In genomic region chr2:176056411-176056810, GRCh38 we compare ENCODE assay signal across 18 cellular contexts. TPM values are rescaled to one million over a fixed set of nuclear protein-coding genes. Genes with fewer than 3 reads are reported as not detected.
DNase-seq lines count a peak whose midpoint lies in the region; ATAC-seq lines count a peak whose summit lies in the region.
"Had no signal": no experiment of that assay in that cellular context is flagged by ENCODE, and none has a peak within 500 bp of the region (broad histone marks: within the 10 kb centered on the region; RNA-seq: fewer than 3 reads in every experiment).

No MANE protein-coding gene starts in this region.

- peak; percentile 89 for DNase-seq in DMS53 treated with DMSO at 0.1 percent for 48 hours (lab: John Stamatoyannopoulos, UW; ENCODE audit: unreplicated experiment)
- DNase-seq in NCI-H1417 treated with DMSO at 0.1 percent for 48 hours (lab: John Stamatoyannopoulos, UW), result peak; percentile 22
- DNase-seq in NCI-H2196 treated with DMSO at 0.1 percent for 48 hours (lab: John Stamatoyannopoulos, UW; ENCODE audit: unreplicated experiment), result peak; percentile 64
- peak; percentile 37 to 70 for DNase-seq in SHP77 (lab: John Stamatoyannopoulos, UW)
- DNase-seq in stimulated activated CD4-positive, alpha-beta T cell treated with anti-CD3 and anti-CD28 coated beads, Interleukin-4, amount 100 ng/mL, for 4 hours, result no peak
- DNase-seq: activated T-cell treated with anti-CD3 and anti-CD28 coated beads for 4 hours; Caco-2; left ventricle myocardium superior; occipital lobe; stimulated activated CD4-positive, alpha-beta T cell treated with anti-CD3 and anti-CD28 coated beads, Interleukin-4, amount 100 ng/mL, for 1 hour; T1000; testis had no signal

- ATAC-seq in esophagus mucosa, result no peak
- ATAC-seq in HG03097 (IDR thresholded peaks at IDR 0.05; ENCODE audit: low FRiP score, unreplicated experiment), result no peak
- no peak for ATAC-seq in HG03196 (IDR thresholded peaks at IDR 0.05; ENCODE audit: unreplicated experiment)
- ATAC-seq: gastroesophageal sphincter, left ventricle myocardium superior had no signal

RNA-seq across cellular contexts. Expression of gene EVX2, which starts 27.4 kb away (rescaled TPM):
- total RNA-seq in esophagus mucosa, result not detected
- total RNA-seq: Caco-2, left ventricle myocardium superior, M059J, occipital lobe, SJSA1 had no signal

RNA-seq across cellular contexts. Expression of gene HOXD13, which starts 36.1 kb away (rescaled TPM):
- total RNA-seq in esophagus mucosa, result not detected
- total RNA-seq: Caco-2, gastroesophageal sphincter, left ventricle myocardium superior, occipital lobe had no signal

RNA-seq across cellular contexts. Expression of gene HOXD12, which starts 43.2 kb away (rescaled TPM):
- total RNA-seq in esophagus mucosa, result not detected
- total RNA-seq: Caco-2, gastroesophageal sphincter, left ventricle myocardium superior, occipital lobe, testis had no signal

RNA-seq across cellular contexts. Expression of gene HOXD11, which starts 50.7 kb away (rescaled TPM):
- not detected for total RNA-seq in esophagus mucosa
- total RNA-seq: Caco-2, gastroesophageal sphincter, left ventricle myocardium superior, occipital lobe, SJSA1 had no signal

RNA-seq across cellular contexts. Expression of gene LNPK, which starts 54.3 kb away (rescaled TPM):
- total RNA-seq in esophagus mucosa, result 36.6 TPM

Comparison
In these comparisons a context has a peak if more than half of its experiments do, and no peak if none do; other contexts are left out.
1. DNase-seq: peak in DMS53 treated with DMSO at 0.1 percent for 48 hours (single experiment), NCI-H1417 treated with DMSO at 0.1 percent for 48 hours (single experiment), NCI-H2196 treated with DMSO at 0.1 percent for 48 hours (single experiment) and SHP77 (2 of 2); none in stimulated activated CD4-positive, alpha-beta T cell treated with anti-CD3 and anti-CD28 coated beads, Interleukin-4, amount 100 ng/mL, for 4 hours (0 of 2).